ENCODE assay signal across 24 cellular contexts in genomic region chr1:42017259-42017658, GRCh38.
DNase-seq lines count a peak whose midpoint lies in the region; ATAC-seq, FAIRE-seq and TF ChIP-seq lines count a peak whose summit lies in the region.
"Had no signal": no experiment of that assay in that cellular context is flagged by ENCODE, and none has a peak within 500 bp of the region (broad histone marks: within the 10 kb centered on the region; RNA-seq: fewer than 3 reads in every experiment).

No MANE protein-coding gene starts in this region.

- DNase-seq in GM12864 (ENCODE audit: low read depth) = peak; percentile 25
- no peak for DNase-seq in pancreas
- no peak for DNase-seq in hypothalamus (lab: John Stamatoyannopoulos, UW)
- DNase-seq in NCI-H345 treated with DMSO at 0.1 percent for 48 hours (lab: John Stamatoyannopoulos, UW; ENCODE audit: unreplicated experiment) = no peak
- DNase-seq: activated CD4-positive, alpha-beta T cell treated with anti-CD3 and anti-CD28 coated beads for 4 hours; activated CD8-positive, alpha-beta memory T cell treated with anti-CD3 and anti-CD28 coated beads, Interleukin-2, amount 50 U/mL, for 4 hours; activated naive CD4-positive, alpha-beta T cell treated with anti-CD3 and anti-CD28 coated beads, Interleukin-2, amount 10 ng/mL, durations not matched to agents 7 days and 5 days; CD4-positive, alpha-beta T cell; dorsolateral prefrontal cortex; glutamatergic neuron; H7; mesendoderm; naive thymus-derived CD4-positive, alpha-beta T cell; NCI-H1092 treated with DMSO at 0.1 percent for 48 hours; NCI-H2081; SIG-M5; spleen; stimulated activated CD4-positive, alpha-beta T cell treated with anti-CD3 and anti-CD28 coated beads, Interleukin-4, amount 100 ng/mL, for 24 hours; transverse colon had no signal

- no peak overlapping the region for H3K27ac ChIP-seq in pancreas
- H3K27ac ChIP-seq: dorsolateral prefrontal cortex, right atrium auricular region, spleen, transverse colon had no signal

- ATAC-seq in GM18499 (IDR thresholded peaks at IDR 0.05; ENCODE audit: insufficient read depth, unreplicated experiment) (peak; percentile 52), GM21619 (IDR thresholded peaks at IDR 0.05; ENCODE audit: unreplicated experiment) (peak; percentile 58), HG03565 (IDR thresholded peaks at IDR 0.05; ENCODE audit: unreplicated experiment) (peak; percentile 61), pancreas (no peak)
- ATAC-seq: naive thymus-derived CD4-positive, alpha-beta T cell had no signal

- intact Hi-C loops in pancreas (cut with DNase I) = no loop called here

- H3K36me3 ChIP-seq in pancreas = no peaks in the 10 kb centered on the region
- H3K36me3 ChIP-seq: right atrium auricular region, spleen, transverse colon had no signal

- H3K4me1 ChIP-seq in pancreas = no peaks in the 10 kb centered on the region

- H3K4me3 ChIP-seq in GM12864 (ENCODE audit: low read depth, low read length) = no peak overlapping the region
- H3K4me3 ChIP-seq in pancreas = no peak overlapping the region
- H3K4me3 ChIP-seq: dorsolateral prefrontal cortex, right atrium auricular region, spleen, transverse colon had no signal

- 96 to 97% methylated on average over 2 of the region's 2 CpGs for WGBS in pancreas, 2 donors

- H3K9me3 ChIP-seq in pancreas = peaks cover 0 to 4% (median 0%) of the 10 kb centered on the region in 4 donors

- no peaks in the 10 kb centered on the region for H3K27me3 ChIP-seq in pancreas
- H3K27me3 ChIP-seq: dorsolateral prefrontal cortex, right atrium auricular region, spleen, transverse colon had no signal

- FAIRE-seq in pancreas (lab: Jason Lieb, UNC) = no peak
- FAIRE-seq: astrocyte had no signal

- no peak for TF ChIP-seq CTCF in GM12864 (IDR thresholded peaks at IDR 0.05; ENCODE audit: low read depth, low read length, missing control alignments)
- TF ChIP-seq CTCF in pancreas (IDR thresholded peaks at IDR 0.05) = no peak

Comparison
In these comparisons a context has a peak if more than half of its experiments do, and no peak if none do; other contexts are left out.
1. ATAC-seq: peak in GM18499 (single experiment), GM21619 (single experiment) and HG03565 (single experiment); none in pancreas (0 of 4).